In genomic region chr1:248807067-248807737, GRCh38 we compare ENCODE assay signal across 8 cellular contexts. TPM values are rescaled to one million over a fixed set of nuclear protein-coding genes. Genes with fewer than 3 reads are reported as not detected.
DNase-seq lines count a peak whose midpoint lies in the region; ATAC-seq, FAIRE-seq and TF ChIP-seq lines count a peak whose summit lies in the region.

No MANE protein-coding gene starts in this region.

- no peak for TF ChIP-seq EP300 in esophagus muscularis mucosa (IDR thresholded peaks at IDR 0.05)

- WGBS in esophagus muscularis mucosa, result 43% methylated on average over 14 of the region's 15 CpGs

- peak; percentile 91 for FAIRE-seq in GM12891 (lab: Jason Lieb, UNC)

- no peaks in the 10 kb centered on the region for H3K4me1 ChIP-seq in A673 (ENCODE audit: insufficient read depth, low read length, poor library complexity, severe bottlenecking)
- H3K4me1 ChIP-seq in esophagus muscularis mucosa, result peaks cover 11 to 35% (median 26%) of the 10 kb centered on the region in 4 donors

- peaks cover 4% of the 10 kb centered on the region for H3K36me3 Mint-ChIP-seq in activated CD8-positive, alpha-beta T cell treated with anti-CD3 and anti-CD28 coated beads, Interleukin-2, amount 10 ng/mL, durations not matched to agents 7 days and 5 days (ENCODE audit: low read depth)
- H3K36me3 Mint-ChIP-seq in nephron (ENCODE audit: low read depth) (peaks cover 7% of the 10 kb centered on the region), type B pancreatic cell (no peaks in the 10 kb centered on the region)

- H3K27ac ChIP-seq in A673 (ENCODE audit: low read depth, low read length, poor library complexity, severe bottlenecking) (no peak overlapping the region), esophagus muscularis mucosa (replicated peaks in 1 of 4) (no peak overlapping the region)

- CTCF ChIA-PET in A673 (lab: Charles Lee), result interaction anchor here (0.9 to 1.3 kb wide), 2 partner anchors 185 to 190 kb away, joined by 3 to 5 read pairs; no protein-coding TSS in a partner anchor
- CTCF ChIA-PET in activated CD8-positive, alpha-beta T cell treated with anti-CD3 and anti-CD28 coated beads, Interleukin-2, amount 10 ng/mL, durations not matched to agents 7 days and 5 days (lab: Charles Lee), result interaction anchor here (1.0 to 4.0 kb wide), 10 partner anchors 9 to 190 kb away, joined by 3 to 34 read pairs (median 6); no protein-coding TSS in a partner anchor

- no peaks in the 10 kb centered on the region for H3K9me3 Mint-ChIP-seq in activated CD8-positive, alpha-beta T cell treated with anti-CD3 and anti-CD28 coated beads, Interleukin-2, amount 10 ng/mL, durations not matched to agents 7 days and 5 days (ENCODE audit: insufficient read depth)
- H3K9me3 Mint-ChIP-seq in nephron, result peaks cover 5% of the 10 kb centered on the region
- peaks cover 5% of the 10 kb centered on the region for H3K9me3 Mint-ChIP-seq in type B pancreatic cell

- peak; percentile 81 for TF ChIP-seq CTCF in A673 (conservative IDR thresholded peaks at IDR 0.05; ENCODE audit: low read depth, low read length)
- TF ChIP-seq CTCF in esophagus muscularis mucosa (IDR thresholded peaks at IDR 0.05), result peak; percentile 58 to 82 (median 64)
- TF ChIP-seq CTCF in nephron (IDR thresholded peaks at IDR 0.05; ENCODE audit: unreplicated experiment in 3 of 3), result peak; percentile 37 to 65 (median 51)
- peak; percentile 80 for TF ChIP-seq CTCF in type B pancreatic cell (conservative IDR thresholded peaks at IDR 0.05)

- H3K4me1 Mint-ChIP-seq in activated CD8-positive, alpha-beta T cell treated with anti-CD3 and anti-CD28 coated beads, Interleukin-2, amount 10 ng/mL, durations not matched to agents 7 days and 5 days (ENCODE audit: low read depth), result peaks cover 10% of the 10 kb centered on the region
- H3K4me1 Mint-ChIP-seq in nephron, result no peaks in the 10 kb centered on the region
- H3K4me1 Mint-ChIP-seq in type B pancreatic cell (ENCODE audit: unreplicated experiment), result peaks cover 4% of the 10 kb centered on the region

- H3K27me3 Mint-ChIP-seq in activated CD8-positive, alpha-beta T cell treated with anti-CD3 and anti-CD28 coated beads, Interleukin-2, amount 10 ng/mL, durations not matched to agents 7 days and 5 days (ENCODE audit: low read depth), result no peaks in the 10 kb centered on the region
- H3K27me3 Mint-ChIP-seq in nephron (ENCODE audit: low read depth) (peaks cover 3% of the 10 kb centered on the region), type B pancreatic cell (no peaks in the 10 kb centered on the region)

- H3K27me3 ChIP-seq in A673 (replicated peaks; ENCODE audit: insufficient read depth, low read depth, low read length, poor library complexity) (peaks cover 3% of the 10 kb centered on the region), esophagus muscularis mucosa (peaks cover 0 to 5% (median 0%) of the 10 kb centered on the region in 4 donors)

- H3K36me3 ChIP-seq in A673 (ENCODE audit: insufficient read depth, low read length, poor library complexity, severe bottlenecking) (no peaks in the 10 kb centered on the region), esophagus muscularis mucosa (peaks cover 0 to 14% (median 12%) of the 10 kb centered on the region in 4 donors)

- DNase-seq in A673 (ENCODE audit: low spot score) (peak; percentile 52), GM12891 (ENCODE audit: insufficient read length, low spot score) (peak; percentile 59), NCI-H2107 treated with DMSO at 0.1 percent for 48 hours (lab: John Stamatoyannopoulos, UW; ENCODE audit: unreplicated experiment) (peak; percentile 19), esophagus muscularis mucosa (ENCODE audit: extremely low spot score) (no peak), type B pancreatic cell (ENCODE audit: extremely low spot score, unreplicated experiment) (no peak)
- peak; percentile 68 for DNase-seq in activated CD8-positive, alpha-beta T cell treated with anti-CD3 and anti-CD28 coated beads, Interleukin-2, amount 10 ng/mL, durations not matched to agents 7 days and 5 days

- intact Hi-C loops in A673 (cut with micrococcal nuclease; ENCODE audit: unreplicated experiment) (loop anchor here (1.0 to 5.0 kb wide), 3 partner anchors 105 to 403 kb away; partner anchors contain the start of gene OR14I1), esophagus muscularis mucosa (cut with DNase I) (loop anchor here (2.0 kb wide), 1 partner anchor 188 kb away; no protein-coding TSS in a partner anchor)

- no peaks in the 10 kb centered on the region for H3K9me3 ChIP-seq in A673 (ENCODE audit: low read depth, low read length, poor library complexity, severe bottlenecking)
- H3K9me3 ChIP-seq in esophagus muscularis mucosa, result no peaks in the 10 kb centered on the region

- TF ChIP-seq POLR2A in GM12891 (IDR thresholded peaks at IDR 0.05; ENCODE audit: low read depth, low read length) (no peak), esophagus muscularis mucosa (IDR thresholded peaks at IDR 0.05; ENCODE audit: low read depth) (no peak)

- no peak overlapping the region for H3K27ac Mint-ChIP-seq in activated CD8-positive, alpha-beta T cell treated with anti-CD3 and anti-CD28 coated beads, Interleukin-2, amount 10 ng/mL, durations not matched to agents 7 days and 5 days
- H3K27ac Mint-ChIP-seq in nephron, result no peak overlapping the region
- no peak overlapping the region for H3K27ac Mint-ChIP-seq in type B pancreatic cell

- POLR2A ChIA-PET in A673 (lab: Charles Lee; ENCODE audit: low non-redundant PET), result no interaction called here
- POLR2A ChIA-PET in activated CD8-positive, alpha-beta T cell treated with anti-CD3 and anti-CD28 coated beads, Interleukin-2, amount 10 ng/mL, durations not matched to agents 7 days and 5 days (lab: Charles Lee), result no interaction called here

- no TSS peak for BruUV-seq in A673 (replicated peaks; lab: Mats Ljungman, UMichigan)

- ATAC-seq in HG02759 (IDR thresholded peaks at IDR 0.05; ENCODE audit: unreplicated experiment), result peak; percentile 55
- ATAC-seq in activated CD8-positive, alpha-beta T cell treated with anti-CD3 and anti-CD28 coated beads, Interleukin-2, amount 10 ng/mL, durations not matched to agents 7 days and 5 days, result peak; percentile 86

- H3K4me3 ChIP-seq in A673 (ENCODE audit: low read depth, low read length, poor library complexity, severe bottlenecking) (no peak overlapping the region), esophagus muscularis mucosa (no peak overlapping the region)

- H3K4me3 Mint-ChIP-seq in activated CD8-positive, alpha-beta T cell treated with anti-CD3 and anti-CD28 coated beads, Interleukin-2, amount 10 ng/mL, durations not matched to agents 7 days and 5 days, result no peak overlapping the region
- no peak overlapping the region for H3K4me3 Mint-ChIP-seq in nephron
- no peak overlapping the region for H3K4me3 Mint-ChIP-seq in type B pancreatic cell

TF ChIP-seq in GM12891, 5 proteins besides CTCF, POLR2A, EP300 and RAD21:
- no peak for TF ChIP-seq PAX5 (IDR thresholded peaks at IDR 0.05; ENCODE audit: insufficient read depth, low read length, severe bottlenecking)
- TF ChIP-seq TAF1 (IDR thresholded peaks at IDR 0.05; ENCODE audit: low read depth, low read length), result no peak
- no peak for TF ChIP-seq SPI1 (IDR thresholded peaks at IDR 0.05; ENCODE audit: low read depth, low read length)
- TF ChIP-seq POLR2AphosphoS5 (IDR thresholded peaks at IDR 0.05; ENCODE audit: low read depth, low read length), result no peak
- TF ChIP-seq POU2F2 (IDR thresholded peaks at IDR 0.05; ENCODE audit: low read depth, low read length), result no peak; the same call in 1 of the 2 replicates

RNA-seq across cellular contexts. Expression of gene SH3BP5L, which starts 18.5 kb away (rescaled TPM):
- total RNA-seq in A673 (2021) (26.7 and 28.6 TPM in 2 replicates), esophagus muscularis mucosa (10 to 100 TPM; 19.9 to 36.2 (median 28.3) TPM), type B pancreatic cell (ENCODE audit: low replicate concordance) (33.4 and 33.7 TPM in 2 replicates)
- polyA plus RNA-seq in GM12891 (2012; ENCODE audit: low read depth, missing spikeins), result 6.1 TPM
- 10 to 100 TPM; 28.9 to 31.4 TPM for total RNA-seq in activated CD8-positive, alpha-beta T cell treated with anti-CD3 and anti-CD28 coated beads, Interleukin-2, amount 10 ng/mL, durations not matched to agents 7 days and 5 days

RNA-seq across cellular contexts. Expression of gene ZNF672, which starts 30.8 kb away (rescaled TPM):
- total RNA-seq in A673 (2021) (21.6 and 24.0 TPM in 2 replicates), esophagus muscularis mucosa (10 to 100 TPM; 30.3 to 46.4 (median 39.3) TPM), type B pancreatic cell (ENCODE audit: low replicate concordance) (33.0 and 35.0 TPM in 2 replicates)
- 24.7 TPM for polyA plus RNA-seq in GM12891 (2012; ENCODE audit: low read depth, missing spikeins)
- 10 to 100 TPM; 48.4 to 54.5 TPM for total RNA-seq in activated CD8-positive, alpha-beta T cell treated with anti-CD3 and anti-CD28 coated beads, Interleukin-2, amount 10 ng/mL, durations not matched to agents 7 days and 5 days

RNA-seq across cellular contexts. Expression of gene LYPD8, which starts 51.6 kb away (rescaled TPM):
- not detected in 2 replicates for total RNA-seq in A673 (2021)
- not detected for polyA plus RNA-seq in GM12891 (2012; ENCODE audit: low read depth, missing spikeins)
- total RNA-seq in activated CD8-positive, alpha-beta T cell treated with anti-CD3 and anti-CD28 coated beads, Interleukin-2, amount 10 ng/mL, durations not matched to agents 7 days and 5 days, result not detected
- total RNA-seq in esophagus muscularis mucosa, result under 1 TPM in 1 of 4 donors, not detected in 3; 0.57 TPM
- total RNA-seq in type B pancreatic cell (ENCODE audit: low replicate concordance), result not detected in 2 replicates

RNA-seq across cellular contexts. Expression of gene ZNF692, which starts 51.7 kb away (rescaled TPM):
- total RNA-seq in A673 (2021) (58.6 and 64.5 TPM in 2 replicates), esophagus muscularis mucosa (10 to 100 TPM; 19.4 to 37.3 (median 30.5) TPM), type B pancreatic cell (ENCODE audit: low replicate concordance) (55.0 and 73.0 TPM in 2 replicates)
- polyA plus RNA-seq in GM12891 (2012; ENCODE audit: low read depth, missing spikeins), result 31.6 TPM
- 10 to 100 TPM; 52.7 to 66.8 TPM for total RNA-seq in activated CD8-positive, alpha-beta T cell treated with anti-CD3 and anti-CD28 coated beads, Interleukin-2, amount 10 ng/mL, durations not matched to agents 7 days and 5 days

Comparison
In these comparisons a context has a peak if more than half of its experiments do, and no peak if none do; other contexts are left out.
1. DNase-seq: peak in A673 (single experiment), GM12891 (single experiment), NCI-H2107 treated with DMSO at 0.1 percent for 48 hours (single experiment) and activated CD8-positive, alpha-beta T cell treated with anti-CD3 and anti-CD28 coated beads, Interleukin-2, amount 10 ng/mL, durations not matched to agents 7 days and 5 days (single experiment); none in esophagus muscularis mucosa (single experiment) and type B pancreatic cell (single experiment).
2. Peak in every context shown above with its lines, with median percentiles within 50 percentile points of each other: CTCF ChIP-seq.